19 cellular contexts compared by ENCODE assay signal in genomic region chr12:9829990-9830389, GRCh38. TPM values are rescaled to one million over a fixed set of nuclear protein-coding genes. Genes with fewer than 3 reads are reported as not detected.
"Had no signal": no experiment of that assay in that cellular context is flagged by ENCODE, and none has a peak within 500 bp of the region (broad histone marks: within the 10 kb centered on the region; RNA-seq: fewer than 3 reads in every experiment).

No MANE protein-coding gene starts in this region.

- H3K27ac Mint-ChIP-seq: activated naive CD8-positive, alpha-beta T cell; brain had no signal

- H3K4me1 ChIP-seq: psoas muscle, spleen, upper lobe of right lung had no signal

- H3K4me3 ChIP-seq: psoas muscle, thoracic aorta, upper lobe of right lung had no signal

- H3K27me3 Mint-ChIP-seq: activated naive CD8-positive, alpha-beta T cell had no signal

- H3K4me3 Mint-ChIP-seq: activated naive CD8-positive, alpha-beta T cell; brain had no signal

- H3K36me3 ChIP-seq: spleen, thoracic aorta, upper lobe of right lung had no signal

- ATAC-seq: psoas muscle, sciatic nerve, upper lobe of right lung had no signal

- H3K9me3 ChIP-seq: psoas muscle, spleen, thoracic aorta, upper lobe of right lung had no signal

- H3K36me3 Mint-ChIP-seq: activated naive CD8-positive, alpha-beta T cell; brain had no signal

- H3K4me1 Mint-ChIP-seq: brain had no signal

- DNase-seq: activated CD4-positive, alpha-beta T cell treated with anti-CD3 and anti-CD28 coated beads, Interleukin-2, amount 50 U/mL, for 4 hours; activated CD4-positive, CD25-positive, alpha-beta regulatory T cell treated with anti-CD3 and anti-CD28 coated beads, Interleukin-2, amount 50 U/mL, for 72 hours; activated effector memory CD4-positive, alpha-beta T cell treated with Interleukin-2 at 50 U/mL for 16 hours; cerebellar nuclear complex; effector CD8-positive, alpha-beta T cell; foreskin melanocyte; mesenchymal stem cell; psoas muscle; spleen; upper lobe of right lung had no signal

- H3K27me3 ChIP-seq: spleen, upper lobe of right lung had no signal

- H3K9me3 Mint-ChIP-seq: brain had no signal

- H3K27ac ChIP-seq: psoas muscle, thoracic aorta, upper lobe of right lung had no signal

RNA-seq across cellular contexts. Expression of gene KLRF1, which starts 2.7 kb away (rescaled TPM):
- total RNA-seq: fibroblast of lung had no signal
- polyA plus RNA-seq: neural cell had no signal

RNA-seq across cellular contexts. Expression of gene KLRF2, which starts 51.3 kb away (rescaled TPM):
- total RNA-seq: fibroblast of lung; liver; omental fat pad; psoas muscle; sciatic nerve; spleen; T-helper 1 cell treated with Interleukin-12 subunit alpha and Interleukin-12 subunit beta and Interleukin-4 antibody, amounts not matched to agents 30 ng/mL and 1 ng/mL, for 36 hours; thoracic aorta; upper lobe of right lung had no signal
- polyA plus RNA-seq: fibroblast of lung, liver, neural cell, psoas muscle had no signal
